ENCODE assay signal across 23 cellular contexts in the genomic region with DNA sequence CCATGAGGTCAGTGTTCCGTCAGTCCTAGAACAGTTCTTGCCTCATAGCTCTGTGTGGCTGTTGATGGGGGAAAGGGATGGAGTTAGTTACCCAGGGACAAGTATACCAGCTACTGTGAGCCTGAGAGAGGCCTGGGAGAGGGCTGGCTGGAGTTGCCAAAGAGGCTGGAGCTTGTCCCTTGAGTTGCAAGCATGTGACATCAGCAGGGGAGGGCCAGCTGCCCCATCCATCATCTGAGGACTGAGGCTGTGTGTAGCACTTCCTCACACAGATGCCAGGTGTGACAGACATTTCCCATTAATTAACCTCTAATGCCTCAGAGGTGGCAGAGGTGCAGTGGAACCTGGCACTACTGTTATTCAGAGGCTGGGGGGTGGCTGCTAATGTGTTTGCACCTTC.
DNase-seq lines count a peak whose midpoint lies in the region; ATAC-seq and TF ChIP-seq lines count a peak whose summit lies in the region.
"Had no signal": no experiment of that assay in that cellular context is flagged by ENCODE, and none has a peak within 500 bp of the region (broad histone marks: within the 10 kb centered on the region; RNA-seq: fewer than 3 reads in every experiment).

No MANE protein-coding gene starts in this region.

- TF ChIP-seq CTCF in coronary artery (IDR thresholded peaks at IDR 0.05), result no peak
- TF ChIP-seq CTCF in GM10266 (IDR thresholded peaks at IDR 0.05; ENCODE audit: control insufficient read depth, insufficient read depth, low read depth, missing control alignments), result no peak

- H3K4me3 ChIP-seq in coronary artery, result no peak overlapping the region
- H3K4me3 ChIP-seq: cardiac muscle cell, tibial artery had no signal

- DNase-seq in COR-L47 (lab: John Stamatoyannopoulos, UW) (peak; percentile 7), NCI-H1417 treated with DMSO at 0.1 percent for 48 hours (lab: John Stamatoyannopoulos, UW) (peak; percentile 82), coronary artery (ENCODE audit: low spot score) (peak; percentile 33), mucosa of gallbladder (ENCODE audit: low spot score) (peak; percentile 58), Kasumi-1 (lab: John Stamatoyannopoulos, UW) (no peak), GM10266 (ENCODE audit: extremely low spot score) (no peak), NOMO-1 treated with dmso at 0.1 percent for 144 hours (lab: John Stamatoyannopoulos, UW; ENCODE audit: unreplicated experiment) (no peak)
- DNase-seq: activated CD4-positive, alpha-beta T cell treated with anti-CD3 and anti-CD28 coated beads for 1 hour; activated naive CD4-positive, alpha-beta T cell treated with anti-CD3 and anti-CD28 coated beads, Interleukin-2, amount 10 ng/mL, durations not matched to agents 7 days and 5 days; activated T-cell treated with anti-CD3 and anti-CD28 coated beads, Interleukin-2, amount 50 U/mL, for 4 hours; DMS79; foreskin melanocyte; HCEC 1CT; mammary epithelial cell; NCI-H1092 treated with DMSO at 0.1 percent for 48 hours; NCI-H524 treated with DMSO at 0.1 percent for 48 hours; retina; stimulated activated CD4-positive, alpha-beta T cell treated with anti-CD3 and anti-CD28 coated beads, Interleukin-2, amount 100 ng/mL, for 48 hours; stimulated activated naive CD4-positive, alpha-beta T cell treated with Interleukin-2 at 50 U/mL for 16 hours had no signal

- no peak overlapping the region for H3K27ac ChIP-seq in coronary artery
- H3K27ac ChIP-seq: cardiac muscle cell, epithelial cell of prostate, tibial artery had no signal

- ATAC-seq in HG03460 (IDR thresholded peaks at IDR 0.05; ENCODE audit: unreplicated experiment), result no peak
- ATAC-seq: activated T-cell treated with anti-CD3 and anti-CD28 coated beads, Interleukin-2, amount 50 U/mL, for 4 hours had no signal

Comparison
In these comparisons a context has a peak if more than half of its experiments do, and no peak if none do; other contexts are left out.
1. DNase-seq: peak in COR-L47 (single experiment), NCI-H1417 treated with DMSO at 0.1 percent for 48 hours (single experiment), coronary artery (single experiment) and mucosa of gallbladder (single experiment); none in Kasumi-1 (0 of 2), GM10266 (single experiment) and NOMO-1 treated with dmso at 0.1 percent for 144 hours (single experiment).